Comparison of ENCODE assay signal across 25 cellular contexts in the genomic region with DNA sequence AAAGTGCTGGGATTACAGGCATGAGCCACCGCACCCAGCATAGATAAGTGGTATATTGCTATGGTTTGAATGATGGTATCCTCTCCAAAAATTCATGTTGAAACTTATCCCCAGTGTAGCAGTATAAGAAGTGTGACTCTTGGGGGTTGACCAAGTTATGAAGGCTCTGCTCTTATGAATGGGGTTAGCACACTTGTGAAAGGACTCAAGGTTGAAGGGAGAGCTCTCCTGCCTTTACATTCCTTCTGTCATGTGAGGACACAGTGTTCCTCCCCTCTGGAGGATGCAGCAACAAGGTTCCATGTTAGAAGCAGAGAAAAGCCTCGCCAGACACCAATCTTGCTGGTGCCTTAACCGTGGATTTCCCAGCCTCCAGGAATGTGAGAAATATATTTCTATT.
"Had no signal": no experiment of that assay in that cellular context is flagged by ENCODE, and none has a peak within 500 bp of the region (broad histone marks: within the 10 kb centered on the region; RNA-seq: fewer than 3 reads in every experiment).

No MANE protein-coding gene starts in this region.

- H2AFZ ChIP-seq: hepatocyte had no signal

- H3K4me2 ChIP-seq: hepatocyte had no signal

- FAIRE-seq: colon, kidney had no signal

- H3K27me3 ChIP-seq: gastrocnemius medialis, hepatocyte, spleen, testis, transverse colon, vagina had no signal

- H3K4me1 ChIP-seq: testis had no signal

- H3K36me3 ChIP-seq: gastrocnemius medialis, transverse colon, vagina had no signal

- H3K27ac ChIP-seq: hepatocyte, spleen, testis, transverse colon, vagina, WERI-Rb-1 had no signal

- H3K9me3 ChIP-seq: gastrocnemius medialis, spleen, testis, transverse colon, vagina had no signal

- ATAC-seq: activated naive CD8-positive, alpha-beta T cell treated with anti-CD3 and anti-CD28 coated beads, Interleukin-2, amount 50 U/mL, for 24 hours; activated T-cell treated with anti-CD3 and anti-CD28 coated beads, Interleukin-2, amount 50 U/mL, for 4 hours; left colon; naive thymus-derived CD8-positive, alpha-beta T cell; right cardiac atrium; stimulated activated naive CD8-positive, alpha-beta T cell treated with anti-CD3 and anti-CD28 coated beads, Interleukin-15, Interleukin-2, amounts not matched to agents 100 U/mL and 50 U/mL, for 24 hours; T-helper 17 cell had no signal

- DNase-seq: activated CD4-positive, alpha-beta memory T cell treated with anti-CD3 and anti-CD28 coated beads for 36 hours; activated CD4-positive, alpha-beta T cell treated with anti-CD3 and anti-CD28 coated beads, Interleukin-2, amount 10 ng/mL, durations not matched to agents 24 days and 14 days; activated CD4-positive, CD25-positive, alpha-beta regulatory T cell treated with anti-CD3 and anti-CD28 coated beads, Interleukin-2, amount 50 U/mL, for 72 hours; activated CD8-positive, alpha-beta memory T cell treated with anti-CD3 and anti-CD28 coated beads, Interleukin-2, amount 50 U/mL, for 4 hours; activated naive CD8-positive, alpha-beta T cell treated with anti-CD3 and anti-CD28 coated beads, Interleukin-2, amount 50 U/mL, for 24 hours; activated T-cell treated with anti-CD3 and anti-CD28 coated beads, Interleukin-2, amount 50 U/mL, for 4 hours; dermis blood vessel endothelial cell; effector CD4-positive, alpha-beta T cell; gastrocnemius medialis; kidney; left colon; naive thymus-derived CD8-positive, alpha-beta T cell; occipital lobe; right cardiac atrium; spleen; stimulated activated CD4-positive, alpha-beta T cell treated with anti-CD3 and anti-CD28 coated beads, Interleukin-2, amount 100 ng/mL, for 48 hours; stimulated activated naive CD8-positive, alpha-beta T cell treated with anti-CD3 and anti-CD28 coated beads, Interleukin-15, Interleukin-2, amounts not matched to agents 100 U/mL and 50 U/mL, for 24 hours; T-helper 17 cell; T1000; testis; transverse colon; WERI-Rb-1 had no signal

- H3K4me3 ChIP-seq: gastrocnemius medialis, hepatocyte, spleen, testis, transverse colon, vagina had no signal
